ENCODE assay signal across 18 cellular contexts in the genomic region with DNA sequence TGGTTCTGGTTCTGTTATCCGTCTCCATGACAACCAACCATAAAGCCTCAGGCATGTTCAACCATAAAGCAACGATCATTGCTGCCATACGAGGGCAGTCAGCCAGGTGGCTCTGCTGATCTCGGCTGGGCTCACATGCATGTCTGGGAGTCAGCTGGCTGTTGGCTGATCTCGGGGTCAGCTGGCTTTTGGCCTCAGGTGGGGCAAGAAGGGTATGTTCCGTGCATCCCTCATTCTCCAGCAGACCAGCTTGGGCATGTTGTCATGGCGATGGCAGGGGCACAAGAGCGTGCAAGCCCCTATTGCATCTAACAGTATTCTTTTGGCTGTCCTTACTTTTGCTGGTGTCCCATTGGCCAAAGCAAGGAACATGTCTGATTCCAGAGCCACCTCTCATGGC.
DNase-seq lines count a peak whose midpoint lies in the region; ATAC-seq, FAIRE-seq and TF ChIP-seq lines count a peak whose summit lies in the region.
"Had no signal": no experiment of that assay in that cellular context is flagged by ENCODE, and none has a peak within 500 bp of the region (broad histone marks: within the 10 kb centered on the region; RNA-seq: fewer than 3 reads in every experiment).

No MANE protein-coding gene starts in this region.

- H3K4me1 Mint-ChIP-seq in progenitor cell of endocrine pancreas (ENCODE audit: low read depth), result no peaks in the 10 kb centered on the region
- H3K4me1 Mint-ChIP-seq: CD4-positive, CD25-positive, alpha-beta regulatory T cell had no signal

- H3K9me3 ChIP-seq in BE2C (no peaks in the 10 kb centered on the region), K562 (replicated peaks; ENCODE audit: control insufficient read depth, insufficient read depth, low read depth, low read length) (no peaks in the 10 kb centered on the region)
- H3K9me3 ChIP-seq: BLaER1 treated with 17β-estradiol and CSF1 and Interleukin-3, amounts not matched to agents 10 nM and 100 nM had no signal

- no peak for FAIRE-seq in K562 (lab: Jason Lieb, UNC)
- FAIRE-seq: GM12892 had no signal

- peaks cover 89% of the 10 kb centered on the region for H3K36me3 ChIP-seq in BE2C
- peaks cover 83% of the 10 kb centered on the region; the same call in 2 of the 3 replicates for H3K36me3 ChIP-seq in K562 (ENCODE audit: control insufficient read depth, insufficient read depth, low read length)

- intact Hi-C loops in K562 (cut with micrococcal nuclease), result loop anchor here (5.0 kb wide), 1 partner anchor 45 kb away; no protein-coding TSS in a partner anchor

- H3K4me3 ChIP-seq in AG10803 (ENCODE audit: low read length), result no peak overlapping the region
- no peak overlapping the region for H3K4me3 ChIP-seq in BE2C (ENCODE audit: low read depth, low read length)
- H3K4me3 ChIP-seq in K562, result no peak overlapping the region
- H3K4me3 ChIP-seq: BLaER1 treated with 17β-estradiol and CSF1 and Interleukin-3, amounts not matched to agents 10 nM and 100 nM had no signal

- POLR2A ChIA-PET in K562 (lab: Yijun Ruan, JAX), result no interaction called here

- H3K4me3 Mint-ChIP-seq in progenitor cell of endocrine pancreas (ENCODE audit: low read depth), result no peak overlapping the region
- H3K4me3 Mint-ChIP-seq: CD4-positive, CD25-positive, alpha-beta regulatory T cell; H9 had no signal

- no peak overlapping the region for H3K9ac ChIP-seq in K562 (ENCODE audit: insufficient read depth in 1 of 2, low read depth in 2 of 2, low read length in 2 of 2)
- H3K9ac ChIP-seq: BLaER1 treated with 17β-estradiol and CSF1 and Interleukin-3, amounts not matched to agents 10 nM and 100 nM had no signal

- no peak for ATAC-seq in K562

- H3K9me3 Mint-ChIP-seq in progenitor cell of endocrine pancreas (ENCODE audit: low read depth), result no peaks in the 10 kb centered on the region
- H3K9me3 Mint-ChIP-seq: CD4-positive, CD25-positive, alpha-beta regulatory T cell; H9 had no signal

- no peak for TF ChIP-seq EP300 in K562 (IDR thresholded peaks at IDR 0.05; ENCODE audit: low read length)

- no peaks in the 10 kb centered on the region for H3K27me3 ChIP-seq in BE2C
- no peaks in the 10 kb centered on the region for H3K27me3 ChIP-seq in K562 (ENCODE audit: control insufficient read depth in 2 of 2, insufficient read depth in 2 of 2, low read length in 2 of 2)
- H3K27me3 ChIP-seq: BLaER1 treated with 17β-estradiol and CSF1 and Interleukin-3, amounts not matched to agents 10 nM and 100 nM had no signal

- no peak overlapping the region for H3K27ac Mint-ChIP-seq in progenitor cell of endocrine pancreas
- H3K27ac Mint-ChIP-seq: CD4-positive, CD25-positive, alpha-beta regulatory T cell; H9 had no signal

- no peaks in the 10 kb centered on the region for H3K79me2 ChIP-seq in K562 (ENCODE audit: control insufficient read depth, insufficient read depth, low read length)

- H3K27me3 Mint-ChIP-seq in progenitor cell of endocrine pancreas, result no peaks in the 10 kb centered on the region
- H3K27me3 Mint-ChIP-seq: CD4-positive, CD25-positive, alpha-beta regulatory T cell had no signal

- in situ Hi-C loops in K562 (cut with MboI), result no loop called here

- TF ChIP-seq CTCF in AG10803 (conservative IDR thresholded peaks at IDR 0.05; ENCODE audit: low read length) (no peak), BE2C (IDR thresholded peaks at IDR 0.05; ENCODE audit: low read depth, low read length) (0 out of 2 replicates have a peak, but pooled peaks have one; percentile 13), K562 (IDR thresholded peaks at IDR 0.05 in 2 of 3, conservative IDR thresholded peaks at IDR 0.05 in 1 of 3; ENCODE audit: insufficient read depth in 2 of 3, low read depth in 1 of 3, low read length in 3 of 3) (no peak), progenitor cell of endocrine pancreas (IDR thresholded peaks at IDR 0.05; ENCODE audit: unreplicated experiment) (no peak)

- CTCF ChIA-PET in K562 (lab: Yijun Ruan, JAX; ENCODE audit: low intra/inter-chr PET ratio), result no interaction called here

- no peak for TF ChIP-seq POLR2A in K562 (conservative IDR thresholded peaks at IDR 0.05)

- WGBS in K562 (ENCODE audit: insufficient coverage, low coverage, missing lambda C conversion rate), result 85% methylated on average over 8 of the region's 8 CpGs

- no peaks in the 10 kb centered on the region for H4K20me1 ChIP-seq in K562 (replicated peaks; ENCODE audit: control insufficient read depth, insufficient read depth, low read length)

- H3K4me1 ChIP-seq in BE2C (no peaks in the 10 kb centered on the region), K562 (replicated peaks in 1 of 2; ENCODE audit: control insufficient read depth in 2 of 2, insufficient read depth in 2 of 2, low read length in 2 of 2) (no peaks in the 10 kb centered on the region)

- no peak overlapping the region for H2AFZ ChIP-seq in K562 (ENCODE audit: low read depth, low read length)

- DNase-seq in AG10803 (ENCODE audit: low read depth) (peak; percentile 10), BE2C (no peak), M059J (ENCODE audit: low read depth) (peak; percentile 28), K562 (ENCODE audit: extremely low read depth in 1 of 4, low spot score in 3 of 4) (no peak), NCI-H748 (lab: John Stamatoyannopoulos, UW; ENCODE audit: unreplicated experiment) (no peak), 8988T (no peak), NCI-H526 treated with DMSO at 0.1 percent for 48 hours (lab: John Stamatoyannopoulos, UW) (no peak), progenitor cell of endocrine pancreas (ENCODE audit: low spot score, unreplicated experiment) (no peak)
- DNase-seq: AML-193; CD4-positive, CD25-positive, alpha-beta regulatory T cell; DMS79 treated with DMSO at 0.1 percent for 48 hours; EL; GDM1; GOT3; H9; KBM-7 had no signal

- no peak overlapping the region for H3K4me2 ChIP-seq in K562 (ENCODE audit: insufficient read depth, low read length)
- H3K4me2 ChIP-seq: BLaER1 treated with 17β-estradiol and CSF1 and Interleukin-3, amounts not matched to agents 10 nM and 100 nM had no signal

- H3K9me1 ChIP-seq in K562 (ENCODE audit: control insufficient read depth, insufficient read depth, low read length), result no peaks in the 10 kb centered on the region

- no TSS peak for BruUV-seq in K562 (replicated peaks; lab: Mats Ljungman, UMichigan)

- H3K36me3 Mint-ChIP-seq in progenitor cell of endocrine pancreas (ENCODE audit: insufficient read depth), result peaks cover 24% of the 10 kb centered on the region

- H3K27ac ChIP-seq in K562 (ENCODE audit: extremely low read depth, low read depth, low read length), result no peak overlapping the region
- H3K27ac ChIP-seq: BLaER1 treated with 17β-estradiol and CSF1 and Interleukin-3, amounts not matched to agents 10 nM and 100 nM had no signal

- TF ChIP-seq RAD21 in K562 (CRISPR knock-in tag; conservative IDR thresholded peaks at IDR 0.05 in 1 of 2, IDR thresholded peaks at IDR 0.05 in 1 of 2), result no peak

TF ChIP-seq in K562, 482 proteins besides CTCF, POLR2A, EP300 and RAD21:
- TF ChIP-seq RFX1 (IDR thresholded peaks at IDR 0.05) (peak; percentile 77), SOX6 (IDR thresholded peaks at IDR 0.05) (no peak)
TF ChIP-seq in K562: peak in this region for 1.

Comparison
In these comparisons a context has a peak if more than half of its experiments do, and no peak if none do; other contexts are left out.
1. DNase-seq: peak in AG10803 (single experiment) and M059J (single experiment); none in BE2C (single experiment), K562 (0 of 4), NCI-H748 (single experiment), 8988T (single experiment), NCI-H526 treated with DMSO at 0.1 percent for 48 hours (single experiment) and progenitor cell of endocrine pancreas (single experiment).